15 cellular contexts compared by ENCODE assay signal in the genomic region with DNA sequence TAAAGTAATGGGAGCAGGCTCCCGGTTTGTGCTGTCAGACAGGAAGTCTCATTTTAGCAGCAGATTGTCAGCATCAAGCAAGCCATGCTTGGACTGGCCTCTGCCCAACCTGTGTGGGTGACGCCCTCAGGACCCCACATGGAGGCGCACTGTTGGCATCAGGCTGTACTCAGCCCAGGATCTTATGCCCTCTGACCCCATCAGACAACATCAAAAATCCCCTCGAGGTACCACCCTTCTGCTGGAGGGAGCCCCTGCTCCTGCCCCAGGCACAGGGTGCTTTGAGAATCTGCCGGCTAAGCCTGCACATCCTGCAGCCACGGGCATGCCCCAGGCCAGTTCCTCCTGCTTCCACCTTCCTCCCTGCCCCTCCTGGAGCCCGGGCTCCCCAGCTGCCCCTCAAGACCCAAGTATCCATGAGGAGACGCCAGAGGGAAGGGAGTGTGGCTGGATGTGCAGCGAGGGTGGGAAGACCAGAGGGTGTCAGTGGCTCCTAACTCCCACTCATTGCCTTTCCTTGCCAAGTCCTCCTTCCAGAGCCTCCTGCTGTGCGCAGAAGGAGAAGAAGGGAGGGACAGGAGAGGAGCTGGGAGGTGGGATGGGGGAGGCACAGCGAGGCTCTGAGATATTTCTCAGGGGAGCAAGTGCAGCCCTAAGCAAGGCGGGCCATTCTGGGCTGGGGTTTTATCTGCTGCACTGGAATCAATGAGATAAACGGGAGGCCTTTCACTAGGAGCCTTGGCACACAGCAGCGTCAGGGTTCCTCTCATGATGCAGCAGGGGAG.
DNase-seq lines count a peak whose midpoint lies in the region; ATAC-seq and TF ChIP-seq lines count a peak whose summit lies in the region.
"Had no signal": no experiment of that assay in that cellular context is flagged by ENCODE, and none has a peak within 500 bp of the region (broad histone marks: within the 10 kb centered on the region; RNA-seq: fewer than 3 reads in every experiment).

No MANE protein-coding gene starts in this region.

- WGBS in thyroid gland, 2 donors: 67 to 77% methylated on average over 11 to 12 of the region's 14 CpGs

- H3K4me3 ChIP-seq in upper lobe of right lung (no peak overlapping the region), thyroid gland (replicated peaks in 1 of 3) (no peak overlapping the region)

- H3K36me3 ChIP-seq in upper lobe of right lung: no peaks in the 10 kb centered on the region
- H3K36me3 ChIP-seq in thyroid gland: no peaks in the 10 kb centered on the region

- H3K27ac ChIP-seq in upper lobe of right lung: no peak overlapping the region
- H3K27ac ChIP-seq in thyroid gland: no peak overlapping the region
- H3K27ac ChIP-seq: C4-2B had no signal

- no peaks in the 10 kb centered on the region for H3K27me3 ChIP-seq in upper lobe of right lung
- no peaks in the 10 kb centered on the region for H3K27me3 ChIP-seq in thyroid gland

- TF ChIP-seq CTCF in upper lobe of right lung (IDR thresholded peaks at IDR 0.05): no peak
- no peak for TF ChIP-seq CTCF in thyroid gland (IDR thresholded peaks at IDR 0.05)

- H3K4me1 ChIP-seq in upper lobe of right lung (no peaks in the 10 kb centered on the region), thyroid gland (peaks cover 8 to 52% of the 10 kb centered on the region in 2 donors)
- H3K4me1 ChIP-seq: Caco-2 had no signal

- DNase-seq in SK-N-DZ (ENCODE audit: low spot score): peak; percentile 33
- DNase-seq in mesenteric fat pad (ENCODE audit: low spot score): peak; percentile 72
- DNase-seq in upper lobe of right lung: peak; percentile 43
- DNase-seq in NCI-H146 treated with DMSO at 0.1 percent for 48 hours (lab: John Stamatoyannopoulos, UW; ENCODE audit: unreplicated experiment): no peak
- no peak for DNase-seq in NCI-H2227 (lab: John Stamatoyannopoulos, UW; ENCODE audit: unreplicated experiment)
- DNase-seq in thyroid gland: no peak
- DNase-seq: Caco-2, DMS79, GOT3, NCI-H1048, NCI-H510A treated with DMSO at 0.1 percent for 48 hours, RPMI8226, T-cell had no signal

- ATAC-seq in GM18511 (IDR thresholded peaks at IDR 0.05; ENCODE audit: unreplicated experiment) (peak; percentile 2), upper lobe of right lung (no peak)

- intact Hi-C loops in upper lobe of right lung (cut with DNase I) (no loop called here), thyroid gland (cut with DNase I) (no loop called here)

- TF ChIP-seq POLR2A in thyroid gland (IDR thresholded peaks at IDR 0.05): no peak

- H3K9me3 ChIP-seq in upper lobe of right lung (no peaks in the 10 kb centered on the region), thyroid gland (no peaks in the 10 kb centered on the region)
- H3K9me3 ChIP-seq: Caco-2 had no signal

Comparison
In these comparisons a context has a peak if more than half of its experiments do, and no peak if none do; other contexts are left out.
1. DNase-seq: peak in SK-N-DZ (single experiment), mesenteric fat pad (single experiment) and upper lobe of right lung (single experiment); none in NCI-H146 treated with DMSO at 0.1 percent for 48 hours (single experiment), NCI-H2227 (single experiment) and thyroid gland (0 of 2).